In genomic region chr11:64987998-64988854, GRCh38 we compare ENCODE assay signal across 23 cellular contexts. TPM values are rescaled to one million over a fixed set of nuclear protein-coding genes. Genes with fewer than 3 reads are reported as not detected.
"Had no signal": no experiment of that assay in that cellular context is flagged by ENCODE, and none has a peak within 500 bp of the region (broad histone marks: within the 10 kb centered on the region; RNA-seq: fewer than 3 reads in every experiment).

No MANE protein-coding gene starts in this region.

- H3K9me3 Mint-ChIP-seq: activated CD4-positive, alpha-beta memory T cell treated with anti-CD3 and anti-CD28 coated beads for 36 hours; activated naive CD8-positive, alpha-beta T cell treated with anti-CD3 and anti-CD28 coated beads for 36 hours; central memory CD8-positive, alpha-beta T cell; nephron had no signal

- H3K27ac ChIP-seq: brain microvascular endothelial cell, coronary artery, right atrium auricular region, transverse colon had no signal

- H3K27ac Mint-ChIP-seq: activated CD8-positive, alpha-beta memory T cell treated with anti-CD3 and anti-CD28 coated beads, Interleukin-2, amount 10 ng/mL, durations not matched to agents 7 days and 5 days; activated naive CD8-positive, alpha-beta T cell treated with anti-CD3 and anti-CD28 coated beads for 36 hours; progenitor cell of endocrine pancreas had no signal

- FAIRE-seq: islet of Langerhans had no signal

- H3K9me3 ChIP-seq: esophagus muscularis mucosa, left lung, right atrium auricular region, transverse colon had no signal

- H3K4me3 Mint-ChIP-seq: activated CD4-positive, alpha-beta memory T cell treated with anti-CD3 and anti-CD28 coated beads for 36 hours; activated CD8-positive, alpha-beta memory T cell treated with anti-CD3 and anti-CD28 coated beads, Interleukin-2, amount 10 ng/mL, durations not matched to agents 7 days and 5 days; activated naive CD8-positive, alpha-beta T cell treated with anti-CD3 and anti-CD28 coated beads for 36 hours; central memory CD8-positive, alpha-beta T cell had no signal

- H3K4me3 ChIP-seq: coronary artery, esophagus muscularis mucosa, left lung, right atrium auricular region, skin epidermis, transverse colon had no signal

- H3K36me3 ChIP-seq: brain microvascular endothelial cell, esophagus muscularis mucosa, right atrium auricular region had no signal

- H3K36me3 Mint-ChIP-seq: activated CD4-positive, alpha-beta memory T cell treated with anti-CD3 and anti-CD28 coated beads for 36 hours; activated CD8-positive, alpha-beta memory T cell treated with anti-CD3 and anti-CD28 coated beads, Interleukin-2, amount 10 ng/mL, durations not matched to agents 7 days and 5 days; activated naive CD8-positive, alpha-beta T cell treated with anti-CD3 and anti-CD28 coated beads for 36 hours had no signal

- H3K27me3 ChIP-seq: brain microvascular endothelial cell, left lung, right atrium auricular region, transverse colon had no signal

- DNase-seq: activated CD4-positive, alpha-beta memory T cell treated with anti-CD3 and anti-CD28 coated beads for 36 hours; activated CD4-positive, alpha-beta T cell treated with anti-CD3 and anti-CD28 coated beads for 1 hour; activated CD8-positive, alpha-beta memory T cell treated with anti-CD3 and anti-CD28 coated beads, Interleukin-2, amount 10 ng/mL, durations not matched to agents 7 days and 5 days; activated naive CD8-positive, alpha-beta T cell treated with anti-CD3 and anti-CD28 coated beads for 36 hours; activated T-cell treated with anti-CD3 and anti-CD28 coated beads, Interleukin-2, amount 50 U/mL, for 1 hour; brain microvascular endothelial cell; effector CD4-positive, alpha-beta T cell; stimulated activated CD4-positive, alpha-beta T cell treated with anti-CD3 and anti-CD28 coated beads, Interleukin-4, amount 100 ng/mL, for 4 hours; stimulated activated CD8-positive, alpha-beta memory T cell treated with anti-CD3 and anti-CD28 coated beads, Interleukin-4, amount 100 ng/mL, for 48 hours; stimulated activated naive CD8-positive, alpha-beta T cell treated with anti-CD3 and anti-CD28 coated beads, Interleukin-15, Interleukin-2, amounts not matched to agents 100 U/mL and 50 U/mL, for 24 hours; SW 1271; transverse colon had no signal

RNA-seq across cellular contexts. Expression of gene MAJIN, which starts 16.3 kb away (rescaled TPM):
- total RNA-seq: activated CD8-positive, alpha-beta memory T cell treated with anti-CD3 and anti-CD28 coated beads, Interleukin-2, amount 10 ng/mL, durations not matched to agents 7 days and 5 days; esophagus muscularis mucosa; left lung; mesenteric fat pad; omental fat pad; progenitor cell of endocrine pancreas; right atrium auricular region; transverse colon had no signal

RNA-seq across cellular contexts. Expression of gene GPHA2, which starts 52.5 kb away (rescaled TPM):
- total RNA-seq: activated CD8-positive, alpha-beta memory T cell treated with anti-CD3 and anti-CD28 coated beads, Interleukin-2, amount 10 ng/mL, durations not matched to agents 7 days and 5 days; activated naive CD8-positive, alpha-beta T cell treated with anti-CD3 and anti-CD28 coated beads for 36 hours; esophagus muscularis mucosa; left lung; mesenteric fat pad; omental fat pad; right atrium auricular region had no signal
